In genomic region chr6:133298335-133298734, GRCh38 we compare ENCODE assay signal across 37 cellular contexts. TPM values are rescaled to one million over a fixed set of nuclear protein-coding genes. Genes with fewer than 3 reads are reported as not detected.
"Had no signal": no experiment of that assay in that cellular context is flagged by ENCODE, and none has a peak within 500 bp of the region (broad histone marks: within the 10 kb centered on the region; RNA-seq: fewer than 3 reads in every experiment).

No MANE protein-coding gene starts in this region.

- H3K4me1 ChIP-seq: SJSA1 had no signal

- FAIRE-seq: TTC549 had no signal

- H3K27me3 ChIP-seq: brain microvascular endothelial cell, MG63, SJSA1 had no signal

- DNase-seq: activated CD4-positive, alpha-beta T cell treated with anti-CD3 and anti-CD28 coated beads for 36 hours; activated CD4-positive, alpha-beta T cell treated with anti-CD3 and anti-CD28 coated beads, Interleukin-2, amount 10 ng/mL, durations not matched to agents 7 days and 5 days; activated CD4-positive, alpha-beta T cell treated with anti-CD3 and anti-CD28 coated beads, Interleukin-2, amount 50 U/mL, for 48 hours; activated CD8-positive, alpha-beta memory T cell treated with anti-CD3 and anti-CD28 coated beads, Interleukin-2, amount 50 U/mL, for 4 hours; activated CD8-positive, alpha-beta T cell treated with anti-CD3 and anti-CD28 coated beads, Interleukin-2, amount 10 ng/mL, durations not matched to agents 7 days and 5 days; activated effector memory CD4-positive, alpha-beta T cell treated with Interleukin-2 at 50 U/mL for 16 hours; activated naive CD4-positive, alpha-beta T cell treated with anti-CD3 and anti-CD28 coated beads, Interleukin-2, amount 50 U/mL, for 16 hours; activated naive CD8-positive, alpha-beta T cell treated with anti-CD3 and anti-CD28 coated beads for 36 hours; activated T-cell treated with anti-CD3 and anti-CD28 coated beads for 4 hours; activated T-cell treated with anti-CD3 and anti-CD28 coated beads, Interleukin-2, amount 50 U/mL, for 48 hours; amniotic stem cell; aorta; brain microvascular endothelial cell; central memory CD4-positive, alpha-beta T cell; Kasumi-1; MG63; NCI-H1048; NCI-H1105 treated with DMSO at 0.1 percent for 48 hours; NCI-H1436; NCI-H1694; NCI-H1930; NCI-H2081 treated with DMSO at 0.1 percent for 48 hours; NCI-H226; NCI-H446 treated with DMSO at 0.1 percent for 48 hours; NCI-H524; NCI-H69; NCI-H82; SHP77 treated with DMSO at 0.1 percent for 48 hours; SK-N-SH had no signal

- H3K4me3 ChIP-seq: MG63, SJSA1 had no signal

- H3K4me2 ChIP-seq: SK-N-SH had no signal

- ATAC-seq: activated CD4-positive, alpha-beta T cell treated with anti-CD3 and anti-CD28 coated beads for 36 hours; activated CD4-positive, CD25-positive, alpha-beta regulatory T cell treated with anti-CD3 and anti-CD28 coated beads, Interleukin-2, amount 50 U/mL, for 24 hours; activated CD8-positive, alpha-beta T cell treated with anti-CD3 and anti-CD28 coated beads, Interleukin-2, amount 10 ng/mL, durations not matched to agents 7 days and 5 days; Panc1; WTC11 had no signal

- H3K9me3 ChIP-seq: MG63, SJSA1, SK-N-SH had no signal

- H3K27me3 Mint-ChIP-seq: activated CD4-positive, alpha-beta T cell treated with anti-CD3 and anti-CD28 coated beads for 36 hours; activated CD4-positive, alpha-beta T cell treated with anti-CD3 and anti-CD28 coated beads, Interleukin-2, amount 10 ng/mL, durations not matched to agents 7 days and 5 days; activated naive CD8-positive, alpha-beta T cell treated with anti-CD3 and anti-CD28 coated beads for 36 hours had no signal

- H3K4me3 Mint-ChIP-seq: activated CD4-positive, alpha-beta T cell treated with anti-CD3 and anti-CD28 coated beads for 36 hours; activated CD4-positive, alpha-beta T cell treated with anti-CD3 and anti-CD28 coated beads, Interleukin-2, amount 10 ng/mL, durations not matched to agents 7 days and 5 days; activated CD8-positive, alpha-beta T cell treated with anti-CD3 and anti-CD28 coated beads, Interleukin-2, amount 10 ng/mL, durations not matched to agents 7 days and 5 days; activated naive CD8-positive, alpha-beta T cell treated with anti-CD3 and anti-CD28 coated beads for 36 hours; T-helper 1 cell treated with Interleukin-12 subunit alpha and Interleukin-12 subunit beta and Interleukin-4 antibody, amounts not matched to agents 30 μg/mL and 1 μg/mL, for 36 hours; T-helper 2 cell treated with Interferon-gamma antibody and Interleukin-4, amounts not matched to agents 5 μg/mL and 100 μg/mL, for 36 hours; WTC11 had no signal

- H3K4me1 Mint-ChIP-seq: activated CD4-positive, alpha-beta T cell treated with anti-CD3 and anti-CD28 coated beads for 36 hours; activated CD4-positive, alpha-beta T cell treated with anti-CD3 and anti-CD28 coated beads, Interleukin-2, amount 10 ng/mL, durations not matched to agents 7 days and 5 days; activated naive CD8-positive, alpha-beta T cell treated with anti-CD3 and anti-CD28 coated beads for 36 hours had no signal

- H3K36me3 ChIP-seq: brain microvascular endothelial cell, MG63, SJSA1 had no signal

- H3K9me3 Mint-ChIP-seq: activated CD4-positive, alpha-beta T cell treated with anti-CD3 and anti-CD28 coated beads, Interleukin-2, amount 10 ng/mL, durations not matched to agents 7 days and 5 days; activated naive CD8-positive, alpha-beta T cell treated with anti-CD3 and anti-CD28 coated beads for 36 hours; T-helper 1 cell treated with Interleukin-12 subunit alpha and Interleukin-12 subunit beta and Interleukin-4 antibody, amounts not matched to agents 30 μg/mL and 1 μg/mL, for 36 hours; T-helper 2 cell treated with Interferon-gamma antibody and Interleukin-4, amounts not matched to agents 5 μg/mL and 100 μg/mL, for 36 hours; WTC11 had no signal

- H3K27ac ChIP-seq: brain microvascular endothelial cell, SJSA1 had no signal

- H3K36me3 Mint-ChIP-seq: activated naive CD8-positive, alpha-beta T cell treated with anti-CD3 and anti-CD28 coated beads for 36 hours; WTC11 had no signal

- H3K27ac Mint-ChIP-seq: activated CD4-positive, alpha-beta T cell treated with anti-CD3 and anti-CD28 coated beads for 36 hours; activated CD4-positive, alpha-beta T cell treated with anti-CD3 and anti-CD28 coated beads, Interleukin-2, amount 10 ng/mL, durations not matched to agents 7 days and 5 days; activated CD8-positive, alpha-beta T cell treated with anti-CD3 and anti-CD28 coated beads, Interleukin-2, amount 10 ng/mL, durations not matched to agents 7 days and 5 days; activated naive CD8-positive, alpha-beta T cell treated with anti-CD3 and anti-CD28 coated beads for 36 hours; T-helper 1 cell treated with Interleukin-12 subunit alpha and Interleukin-12 subunit beta and Interleukin-4 antibody, amounts not matched to agents 30 μg/mL and 1 μg/mL, for 36 hours; T-helper 2 cell treated with Interferon-gamma antibody and Interleukin-4, amounts not matched to agents 5 μg/mL and 100 μg/mL, for 36 hours; WTC11 had no signal

- H3K9me2 ChIP-seq: SK-N-SH had no signal

RNA-seq across cellular contexts. Expression of gene EYA4, which starts 57.2 kb away (rescaled TPM):
- total RNA-seq: activated CD4-positive, alpha-beta T cell treated with anti-CD3 and anti-CD28 coated beads for 36 hours; activated CD4-positive, alpha-beta T cell treated with anti-CD3 and anti-CD28 coated beads, Interleukin-2, amount 10 ng/mL, durations not matched to agents 7 days and 5 days; activated CD8-positive, alpha-beta T cell treated with anti-CD3 and anti-CD28 coated beads, Interleukin-2, amount 10 ng/mL, durations not matched to agents 7 days and 5 days; activated naive CD8-positive, alpha-beta T cell treated with anti-CD3 and anti-CD28 coated beads for 36 hours; RPMI7951 had no signal
- polyA plus RNA-seq: aorta had no signal
